In the genomic region with DNA sequence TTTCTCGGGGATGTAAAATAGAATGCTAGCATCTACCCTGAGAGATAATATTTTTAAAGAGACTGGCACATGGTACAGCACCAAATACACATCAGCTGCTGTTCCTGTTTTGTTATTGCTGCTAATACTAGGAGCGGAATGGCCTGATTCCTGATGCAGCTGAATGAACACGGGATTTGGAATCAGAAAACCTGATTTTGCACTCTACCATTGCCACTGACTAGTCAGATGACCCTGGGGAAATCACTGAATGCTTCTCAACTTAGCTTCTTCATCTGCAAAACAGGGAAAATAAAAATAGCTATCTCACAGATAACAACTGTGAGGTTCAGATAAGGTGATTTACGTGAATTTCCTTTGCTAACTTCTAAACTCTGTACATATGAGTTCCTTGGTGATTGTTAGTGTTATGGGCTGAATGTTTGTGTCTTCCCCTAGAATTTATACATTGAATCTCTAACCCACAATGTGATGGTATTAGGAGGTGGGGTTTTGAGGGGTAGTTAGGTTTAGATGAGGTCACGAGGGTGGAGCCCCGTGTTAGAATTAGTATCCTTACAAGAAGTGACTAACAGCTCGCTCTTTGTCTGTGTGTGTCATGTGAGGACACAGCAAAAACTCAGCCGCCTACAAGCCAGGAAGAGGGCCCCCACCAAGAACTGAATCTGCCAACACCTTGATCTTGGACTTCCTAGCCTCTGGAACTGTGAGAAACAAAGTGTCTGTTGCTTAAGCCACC, we compare ENCODE assay signal across 8 cellular contexts. TPM values are rescaled to one million over a fixed set of nuclear protein-coding genes. Genes with fewer than 3 reads are reported as not detected.
DNase-seq lines count a peak whose midpoint lies in the region; ATAC-seq and TF ChIP-seq lines count a peak whose summit lies in the region.

No MANE protein-coding gene starts in this region.

- POLR2A ChIA-PET in T-cell (lab: Charles Lee) = interaction anchor here (0.5 to 1.8 kb wide), 18 partner anchors 11 to 1867 kb away, joined by 3 to 10 read pairs (median 4); a partner anchor contains a TSS

- H3K9me3 Mint-ChIP-seq in T-cell = no peaks in the 10 kb centered on the region

- no peak for TF ChIP-seq POLR2A in heart left ventricle (IDR thresholded peaks at IDR 0.05)

- peaks cover 95 to 98% (median 97%) of the 10 kb centered on the region in 3 donors for H3K4me1 Mint-ChIP-seq in T-cell

- no peaks in the 10 kb centered on the region for H3K36me3 Mint-ChIP-seq in T-cell

- WGBS in heart left ventricle, 4 donors = 32 to 52% (median 41%) methylated on average over 8 of the region's 8 CpGs

- ATAC-seq in T-cell (replicated peaks in 1 of 4) (peak; percentile 49 to 73 (median 58)), heart left ventricle (peak; percentile 46 to 90 (median 74)), GM21367 (IDR thresholded peaks at IDR 0.05; ENCODE audit: unreplicated experiment) (no peak), HG02970 (IDR thresholded peaks at IDR 0.05; ENCODE audit: low FRiP score, unreplicated experiment) (no peak), HG03439 (IDR thresholded peaks at IDR 0.05; ENCODE audit: unreplicated experiment) (no peak)

- intact Hi-C loops in heart left ventricle (cut with DNase I) = loop anchor here in 4 of 10 donors (5.0 to 10.0 kb wide), 3 partner anchors 83 to 157 kb away; a partner anchor contains a TSS

- H3K4me1 ChIP-seq in heart left ventricle = peaks cover 13 to 83% (median 56%) of the 10 kb centered on the region in 12 donors

- no peak for TF ChIP-seq CTCF in heart left ventricle (IDR thresholded peaks at IDR 0.05)

- H3K27me3 ChIP-seq in heart left ventricle = no peaks in the 10 kb centered on the region
- no peaks in the 10 kb centered on the region for H3K27me3 ChIP-seq in H7 (ENCODE audit: control insufficient read depth, insufficient read depth, low read length)

- DNase-seq in T-cell = peak in 33 of 34 experiments; percentile 52 to 89 (median 75)
- DNase-seq in activated T-helper 1 cell treated with Interleukin-2 at 50 U/mL for 16 hours (ENCODE audit: low read depth) = peak; percentile 59
- DNase-seq in heart left ventricle = peak in 4 of 5 donors; percentile 43 to 59 (median 55)
- DNase-seq in stimulated activated CD8-positive, alpha-beta memory T cell treated with anti-CD3 and anti-CD28 coated beads, Interleukin-12 subunit alpha, Interleukin-12 subunit beta, amount 100 ng/mL, for 4 hours (ENCODE audit: low read depth) = peak; percentile 37
- no peak for DNase-seq in H7

- H3K9me3 ChIP-seq in heart left ventricle = no peaks in the 10 kb centered on the region

- no peaks in the 10 kb centered on the region for H3K27me3 Mint-ChIP-seq in T-cell

- H3K4me3 Mint-ChIP-seq in T-cell = peak overlapping the region; percentile 76 to 85 (median 84)

- H3K4me3 ChIP-seq in heart left ventricle (peak overlapping the region in 2 of 12 donors; percentile 2 to 23), H7 (ENCODE audit: insufficient read depth, low read depth, low read length) (no peak overlapping the region)

- CTCF ChIA-PET in T-cell (lab: Charles Lee) = interaction anchor here (0.6 to 6.0 kb wide), 17 partner anchors 9 to 160 kb away, joined by 3 to 45 read pairs (median 4); a partner anchor contains a TSS

- peak overlapping the region; percentile 99 to 100 for H3K27ac Mint-ChIP-seq in T-cell

- H3K36me3 ChIP-seq in heart left ventricle (no peaks in the 10 kb centered on the region), H7 (replicated peaks; ENCODE audit: control insufficient read depth, insufficient read depth, low read length) (no peaks in the 10 kb centered on the region)

- peak overlapping the region in 11 of 12 donors; percentile 48 to 84 (median 78) for H3K27ac ChIP-seq in heart left ventricle

RNA-seq across cellular contexts. Expression of a gene that starts 24.9 kb away (rescaled TPM):
- 10 to 100 TPM; 33.4 to 48.4 (median 41.9) TPM for total RNA-seq in T-cell
- total RNA-seq in heart left ventricle = 10 to 100 TPM in 3 of 9 donors, 1 to 10 TPM in 6; 5.6 to 16.3 (median 9.7) TPM
- polyA plus RNA-seq in heart left ventricle = 1 to 10 TPM; 3.2 to 4.6 TPM
- total RNA-seq in H7 (2014; rRNA removed; shearing (Covaris generic)) = 1.2 and 1.3 TPM in 2 replicates

Comparison
In these comparisons a context has a peak if more than half of its experiments do, and no peak if none do; other contexts are left out.
1. ATAC-seq: peak in T-cell (4 of 4) and heart left ventricle (4 of 4); none in GM21367 (single experiment), HG02970 (single experiment) and HG03439 (single experiment).